Comparison of ENCODE assay signal across 12 cellular contexts in genomic region chr5:149151717-149152116, GRCh38. TPM values are rescaled to one million over a fixed set of nuclear protein-coding genes. Genes with fewer than 3 reads are reported as not detected.
DNase-seq lines count a peak whose midpoint lies in the region; ATAC-seq and TF ChIP-seq lines count a peak whose summit lies in the region.
"Had no signal": no experiment of that assay in that cellular context is flagged by ENCODE, and none has a peak within 500 bp of the region (broad histone marks: within the 10 kb centered on the region; RNA-seq: fewer than 3 reads in every experiment).

No MANE protein-coding gene starts in this region.

- H3K4me1 Mint-ChIP-seq in CD14-positive monocyte: peaks cover 52% of the 10 kb centered on the region
- H3K4me1 Mint-ChIP-seq: naive thymus-derived CD8-positive, alpha-beta T cell had no signal

- no peaks in the 10 kb centered on the region for H3K9me3 Mint-ChIP-seq in CD14-positive monocyte
- H3K9me3 Mint-ChIP-seq: naive thymus-derived CD8-positive, alpha-beta T cell had no signal

- no peaks in the 10 kb centered on the region for H3K27me3 ChIP-seq in muscle layer of duodenum (ENCODE audit: low read depth, low read length)

- peaks cover 0 to 2% (median 0%) of the 10 kb centered on the region in 3 donors for H3K27me3 Mint-ChIP-seq in CD14-positive monocyte (ENCODE audit: low read depth in 3 of 3)

- H3K4me1 ChIP-seq in muscle layer of duodenum (ENCODE audit: control insufficient read depth in 1 of 2, insufficient read depth in 2 of 2, low read length in 2 of 2): no peaks in the 10 kb centered on the region

- H3K4me3 ChIP-seq in epithelial cell of esophagus (ENCODE audit: low read length) (no peak overlapping the region), muscle layer of duodenum (ENCODE audit: low read depth in 1 of 2, low read length in 2 of 2) (no peak overlapping the region)
- H3K4me3 ChIP-seq: SJCRH30 had no signal

- no peak overlapping the region for H3K4me3 Mint-ChIP-seq in CD14-positive monocyte
- H3K4me3 Mint-ChIP-seq: naive thymus-derived CD8-positive, alpha-beta T cell had no signal

- TF ChIP-seq CTCF in CD14-positive monocyte (IDR thresholded peaks at IDR 0.05): peak; percentile 31
- peak; percentile 25 for TF ChIP-seq CTCF in epithelial cell of esophagus (IDR thresholded peaks at IDR 0.05; ENCODE audit: insufficient read depth, low read depth, low read length, missing control alignments)

- DNase-seq in CD14-positive monocyte (ENCODE audit: low spot score) (no peak), M059J (ENCODE audit: low read depth) (peak; percentile 74), epithelial cell of esophagus (ENCODE audit: low read depth) (no peak), NCI-H1092 treated with DMSO at 0.1 percent for 48 hours (lab: John Stamatoyannopoulos, UW) (no peak)
- DNase-seq: anterior cingulate cortex; head of caudate nucleus; naive thymus-derived CD8-positive, alpha-beta T cell; SJCRH30 had no signal

- H3K27ac ChIP-seq in muscle layer of duodenum (ENCODE audit: low read length): peak overlapping the region; percentile 52
- H3K27ac ChIP-seq: SJCRH30 had no signal

- H3K27ac Mint-ChIP-seq in CD14-positive monocyte: peak overlapping the region in 2 of 7 donors; percentile 28 to 59
- H3K27ac Mint-ChIP-seq: naive thymus-derived CD8-positive, alpha-beta T cell had no signal

- ATAC-seq in GM19395 (IDR thresholded peaks at IDR 0.05; ENCODE audit: unreplicated experiment): no peak
- ATAC-seq in HG02938 (IDR thresholded peaks at IDR 0.05; ENCODE audit: unreplicated experiment): no peak
- ATAC-seq in HG03139 (IDR thresholded peaks at IDR 0.05; ENCODE audit: unreplicated experiment): no peak
- ATAC-seq: naive thymus-derived CD8-positive, alpha-beta T cell had no signal

- intact Hi-C loops in CD14-positive monocyte (cut with micrococcal nuclease): no loop called here

- H3K36me3 Mint-ChIP-seq in CD14-positive monocyte: no peaks in the 10 kb centered on the region
- H3K36me3 Mint-ChIP-seq: naive thymus-derived CD8-positive, alpha-beta T cell had no signal

- no peaks in the 10 kb centered on the region for H3K9me3 ChIP-seq in muscle layer of duodenum (ENCODE audit: control insufficient read depth in 1 of 2, low read length in 2 of 2)

- no peaks in the 10 kb centered on the region for H3K36me3 ChIP-seq in muscle layer of duodenum (ENCODE audit: control insufficient read depth in 1 of 2, insufficient read depth in 2 of 2, low read length in 2 of 2)
- H3K36me3 ChIP-seq: SJCRH30 had no signal

RNA-seq across cellular contexts. Expression of gene ABLIM3, which starts 10.4 kb away (rescaled TPM):
- polyA plus RNA-seq in CD14-positive monocyte: under 1 TPM; 0.22 to 0.74 TPM
- 36.7 and 40.7 TPM in 2 replicates for total RNA-seq in M059J (2014; rRNA removed; shearing (Covaris generic))
- total RNA-seq: naive thymus-derived CD8-positive, alpha-beta T cell had no signal
- polyA plus RNA-seq: naive thymus-derived CD8-positive, alpha-beta T cell had no signal
